8 cellular contexts compared by ENCODE assay signal in the genomic region with DNA sequence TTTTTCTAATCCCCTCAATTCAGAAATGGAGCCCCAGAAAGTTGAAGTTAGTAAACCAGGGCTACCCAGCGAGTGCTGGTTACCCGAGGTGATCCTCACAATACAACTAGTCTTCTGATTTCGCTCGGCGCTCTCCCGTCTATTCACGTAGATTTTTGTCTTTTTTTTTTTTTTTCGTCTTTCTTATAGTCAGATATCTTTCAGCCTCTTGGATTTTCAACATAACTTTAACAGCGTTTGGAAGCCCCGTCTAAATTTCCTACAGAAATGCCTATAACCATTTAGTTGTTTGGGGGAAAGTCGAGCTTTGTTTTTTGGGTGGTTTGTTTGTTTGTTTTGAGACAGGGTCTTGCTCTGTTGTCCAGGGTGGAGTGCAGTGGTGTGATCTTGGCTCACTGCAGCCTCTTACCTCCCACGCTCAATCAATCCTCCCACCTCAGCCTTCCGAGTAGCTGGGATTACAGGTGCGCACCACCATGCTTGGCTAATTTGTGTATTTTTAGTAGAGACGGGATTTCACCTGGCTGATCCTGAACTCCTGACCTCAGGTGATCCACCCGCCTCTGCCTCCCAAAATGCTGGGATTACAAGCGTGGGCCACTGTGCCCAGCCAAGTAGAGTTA. TPM values are rescaled to one million over a fixed set of nuclear protein-coding genes. Genes with fewer than 3 reads are reported as not detected.
DNase-seq lines count a peak whose midpoint lies in the region; ATAC-seq and TF ChIP-seq lines count a peak whose summit lies in the region.

No MANE protein-coding gene starts in this region.

- H3K27me3 ChIP-seq in iPS-15b (ENCODE audit: control insufficient read depth, insufficient read depth, low read length) (peaks cover 2% of the 10 kb centered on the region), spleen (replicated peaks in 1 of 7) (no peaks in the 10 kb centered on the region)

- TF ChIP-seq CTCF in HFFc6 (IDR thresholded peaks at IDR 0.05) (no peak), spleen (IDR thresholded peaks at IDR 0.05 in 8 of 11, conservative IDR thresholded peaks at IDR 0.05 in 3 of 11) (no peak)

- H3K27me3 Mint-ChIP-seq in HFFc6 (ENCODE audit: insufficient read depth) = peaks cover 4% of the 10 kb centered on the region
- peaks cover 2% of the 10 kb centered on the region for H3K27me3 Mint-ChIP-seq in activated CD8-positive, alpha-beta T cell treated with anti-CD3 and anti-CD28 coated beads, Interleukin-2, amount 10 ng/mL, durations not matched to agents 7 days and 5 days (ENCODE audit: low read depth)

- CTCF ChIA-PET in activated CD8-positive, alpha-beta T cell treated with anti-CD3 and anti-CD28 coated beads, Interleukin-2, amount 10 ng/mL, durations not matched to agents 7 days and 5 days (lab: Charles Lee) = interaction anchor here (0.6 to 2.3 kb wide), 11 partner anchors 11 to 709 kb away, joined by 3 to 25 read pairs (median 4); a partner anchor contains a TSS

- no peak for TF ChIP-seq POLR2A in spleen (IDR thresholded peaks at IDR 0.05)

- no peak for DNase-seq in HFFc6
- DNase-seq in activated CD8-positive, alpha-beta T cell treated with anti-CD3 and anti-CD28 coated beads, Interleukin-2, amount 10 ng/mL, durations not matched to agents 7 days and 5 days = no peak
- no peak for DNase-seq in spleen
- DNase-seq in ACHN = no peak
- DNase-seq in Kasumi-1 (lab: John Stamatoyannopoulos, UW) = no peak
- no peak for DNase-seq in midbrain (lab: John Stamatoyannopoulos, UW)

- H3K9me3 Mint-ChIP-seq in HFFc6 = no peaks in the 10 kb centered on the region
- no peaks in the 10 kb centered on the region for H3K9me3 Mint-ChIP-seq in activated CD8-positive, alpha-beta T cell treated with anti-CD3 and anti-CD28 coated beads, Interleukin-2, amount 10 ng/mL, durations not matched to agents 7 days and 5 days (ENCODE audit: insufficient read depth)

- WGBS in spleen, 5 donors = 27 to 33% (median 32%) methylated on average over 17 of the region's 17 CpGs

- H3K36me3 Mint-ChIP-seq in HFFc6 (ENCODE audit: low read depth) = no peaks in the 10 kb centered on the region
- peaks cover 6% of the 10 kb centered on the region for H3K36me3 Mint-ChIP-seq in activated CD8-positive, alpha-beta T cell treated with anti-CD3 and anti-CD28 coated beads, Interleukin-2, amount 10 ng/mL, durations not matched to agents 7 days and 5 days (ENCODE audit: low read depth)

- H3K4me3 ChIP-seq in iPS-15b (ENCODE audit: low read depth, low read length) = peak overlapping the region; percentile 92
- H3K4me3 ChIP-seq in spleen = peak overlapping the region; percentile 80 to 97 (median 94)

- H3K9me3 ChIP-seq in iPS-15b (ENCODE audit: control insufficient read depth, insufficient read depth, low read length) (no peaks in the 10 kb centered on the region), spleen (no peaks in the 10 kb centered on the region)

- H3K36me3 ChIP-seq in iPS-15b (ENCODE audit: control insufficient read depth, insufficient read depth, low read length) (no peaks in the 10 kb centered on the region), spleen (peaks cover 0 to 7% (median 0%) of the 10 kb centered on the region in 6 donors)

- H3K27ac Mint-ChIP-seq in HFFc6 = peak overlapping the region; percentile 94
- H3K27ac Mint-ChIP-seq in activated CD8-positive, alpha-beta T cell treated with anti-CD3 and anti-CD28 coated beads, Interleukin-2, amount 10 ng/mL, durations not matched to agents 7 days and 5 days = peak overlapping the region; percentile 94

- in situ Hi-C loops in ACHN (cut with HindIII; ENCODE audit: low pct_ligation_motif_present, low pct_unique_long_range_greater_than_20kb, low sequenced_read_pairs) = no loop called here

- POLR2A ChIA-PET in activated CD8-positive, alpha-beta T cell treated with anti-CD3 and anti-CD28 coated beads, Interleukin-2, amount 10 ng/mL, durations not matched to agents 7 days and 5 days (lab: Charles Lee) = interaction anchor here (1.1 to 2.7 kb wide), 6 partner anchors 10 to 155 kb away, joined by 3 to 39 read pairs (median 4); a partner anchor contains a TSS

- intact Hi-C loops in spleen (cut with DNase I; ENCODE audit: low total_unique reads) = no loop called here

- H3K4me3 Mint-ChIP-seq in HFFc6 = peak overlapping the region; percentile 96
- H3K4me3 Mint-ChIP-seq in activated CD8-positive, alpha-beta T cell treated with anti-CD3 and anti-CD28 coated beads, Interleukin-2, amount 10 ng/mL, durations not matched to agents 7 days and 5 days = peak overlapping the region; percentile 93

- H3K9ac ChIP-seq in iPS-15b (ENCODE audit: low read depth, low read length) = peak overlapping the region; percentile 68

- no peak for ATAC-seq in activated CD8-positive, alpha-beta T cell treated with anti-CD3 and anti-CD28 coated beads, Interleukin-2, amount 10 ng/mL, durations not matched to agents 7 days and 5 days
- ATAC-seq in HG02885 (IDR thresholded peaks at IDR 0.05; ENCODE audit: poor library complexity, unreplicated experiment) = no peak

- peaks cover 19% of the 10 kb centered on the region for H3K4me1 Mint-ChIP-seq in HFFc6 (ENCODE audit: low read depth)
- peaks cover 26% of the 10 kb centered on the region for H3K4me1 Mint-ChIP-seq in activated CD8-positive, alpha-beta T cell treated with anti-CD3 and anti-CD28 coated beads, Interleukin-2, amount 10 ng/mL, durations not matched to agents 7 days and 5 days (ENCODE audit: low read depth)

- peaks cover 4% of the 10 kb centered on the region for H3K4me1 ChIP-seq in iPS-15b (ENCODE audit: control insufficient read depth, insufficient read depth, low read length)
- H3K4me1 ChIP-seq in spleen = peaks cover 11 to 34% (median 17%) of the 10 kb centered on the region in 6 donors

- H3K27ac ChIP-seq in spleen = peak overlapping the region; percentile 83 to 99 (median 96)

RNA-seq across cellular contexts. Expression of a gene that starts 0.8 kb away (rescaled TPM):
- 10 to 100 TPM; 22.9 to 30.3 (median 24.5) TPM for total RNA-seq in HFFc6 (2021; fragmentation: NEBNext Ultra II Directional; extraction: Animal tissue kit (Norgen Biotek cat#: 25700))
- 10 to 100 TPM; 34.9 to 37.5 TPM for total RNA-seq in activated CD8-positive, alpha-beta T cell treated with anti-CD3 and anti-CD28 coated beads, Interleukin-2, amount 10 ng/mL, durations not matched to agents 7 days and 5 days
- 10 to 100 TPM; 31.3 to 78.5 (median 47.2) TPM for total RNA-seq in spleen
- 10 to 100 TPM; 30.7 to 44.7 (median 40.3) TPM for polyA plus RNA-seq in spleen

RNA-seq across cellular contexts. Expression of a gene that starts 10.9 kb away (rescaled TPM):
- 1 to 10 TPM in 5 of 6 experiments, under 1 TPM in 1; 0.91 to 2.2 (median 1.2) TPM for total RNA-seq in HFFc6 (2021; fragmentation: NEBNext Ultra II Directional; extraction: Animal tissue kit (Norgen Biotek cat#: 25700))
- total RNA-seq in activated CD8-positive, alpha-beta T cell treated with anti-CD3 and anti-CD28 coated beads, Interleukin-2, amount 10 ng/mL, durations not matched to agents 7 days and 5 days = under 1 TPM; 0.40 to 0.73 TPM
- total RNA-seq in spleen = 1 to 10 TPM in 5 of 7 donors, under 1 TPM in 2; 0.42 to 4.6 (median 2.1) TPM
- 1 to 10 TPM in 1 of 3 donors, under 1 TPM in 2; 0.86 to 1.2 (median 0.87) TPM for polyA plus RNA-seq in spleen
